Comparison of ENCODE assay signal across 28 cellular contexts in the genomic region with DNA sequence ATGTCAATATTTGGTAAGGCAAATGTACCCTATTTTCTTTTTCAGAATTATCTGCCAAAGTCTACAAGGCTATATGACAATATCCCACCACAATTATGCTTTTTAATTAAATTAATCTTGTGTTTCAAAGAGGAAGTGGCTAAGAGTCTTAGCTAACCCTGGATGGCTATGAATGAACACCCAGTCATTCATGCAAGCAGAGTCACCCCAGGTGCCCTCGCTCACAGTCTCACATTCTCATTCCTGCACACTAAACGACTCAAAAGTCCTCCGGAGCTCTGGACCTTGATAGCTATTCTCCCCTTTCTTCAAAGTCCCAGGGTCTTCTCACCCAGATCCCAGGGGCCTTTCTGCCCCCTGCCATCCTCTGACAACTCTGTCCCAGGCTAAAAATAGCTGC. TPM values are rescaled to one million over a fixed set of nuclear protein-coding genes. Genes with fewer than 3 reads are reported as not detected.
A peak's percentile ranks its signal among the peaks of the same experiment; 100 is the strongest.
DNase-seq lines count a peak whose midpoint lies in the region; FAIRE-seq and TF ChIP-seq lines count a peak whose summit lies in the region.
"Had no signal": no experiment of that assay in that cellular context is flagged by ENCODE, and none has a peak within 500 bp of the region (broad histone marks: within the 10 kb centered on the region; RNA-seq: fewer than 3 reads in every experiment).

No MANE protein-coding gene starts in this region.

- no peaks in the 10 kb centered on the region for H3K27me3 ChIP-seq in breast epithelium
- H3K27me3 ChIP-seq: adrenal gland, Peyer's patch had no signal

- CTCF ChIA-PET in MCF 10A (lab: Yijun Ruan, JAX) = interaction anchor here (0.6 to 7.6 kb wide), 9 partner anchors 9 to 141 kb away, joined by 3 to 124 read pairs (median 7); a partner anchor contains a TSS

- no TSS peak for BruUV-seq in MCF 10A (replicated peaks; lab: Mats Ljungman, UMichigan)

- no peaks in the 10 kb centered on the region for H3K9me3 Mint-ChIP-seq in MCF 10A (ENCODE audit: unreplicated experiment)
- H3K9me3 Mint-ChIP-seq: activated CD4-positive, alpha-beta T cell treated with anti-CD3 and anti-CD28 coated beads, Interleukin-2, amount 10 ng/mL, durations not matched to agents 24 days and 14 days; CD4-positive, CD25-positive, alpha-beta regulatory T cell; natural killer cell had no signal

- H3K27ac ChIP-seq in breast epithelium (no peak overlapping the region), kidney (ENCODE audit: low read depth in 2 of 2, low read length in 2 of 2) (peak overlapping the region; percentile 84 to 91)
- H3K27ac ChIP-seq: adrenal gland, Peyer's patch, prostate gland had no signal

- no peak overlapping the region for H3K9ac ChIP-seq in kidney (ENCODE audit: low read length in 2 of 2)

- H3K4me1 ChIP-seq in breast epithelium = peaks cover 0 to 4% of the 10 kb centered on the region in 2 donors
- H3K4me1 ChIP-seq in kidney (ENCODE audit: control insufficient read depth in 1 of 2, insufficient read depth in 1 of 2, low read depth in 1 of 2, low read length in 2 of 2) = peaks cover 35 to 76% of the 10 kb centered on the region in 2 donors
- H3K4me1 ChIP-seq: adrenal gland, prostate gland had no signal

- H3K9me3 ChIP-seq in breast epithelium (no peaks in the 10 kb centered on the region), kidney (ENCODE audit: control insufficient read depth in 1 of 2, low read length in 2 of 2) (no peaks in the 10 kb centered on the region)
- H3K9me3 ChIP-seq: adrenal gland, Peyer's patch, prostate gland had no signal

- intact Hi-C loops in MCF 10A (cut with micrococcal nuclease) = loop anchor here (10.0 kb wide), 1 partner anchor 550 kb away; no protein-coding TSS in a partner anchor
- intact Hi-C loops in breast epithelium (cut with DNase I; ENCODE audit: low total_unique reads) = no loop called here
- intact Hi-C loops in kidney (cut with DNase I) = no loop called here

- no peak for FAIRE-seq in kidney (lab: Jason Lieb, UNC)
- FAIRE-seq: A204.1, TTC549 had no signal

- POLR2A ChIA-PET in MCF 10A (lab: Yijun Ruan, JAX) = interaction anchor here (0.9 to 4.4 kb wide), 6 partner anchors 9 to 47 kb away, joined by 3 to 44 read pairs (median 4); a partner anchor contains a TSS

- no peak for DNase-seq in MCF 10A (ENCODE audit: unreplicated experiment)
- no peak for DNase-seq in breast epithelium (ENCODE audit: low spot score in 2 of 2)
- DNase-seq in RPMI7951 (ENCODE audit: low read depth) = peak; percentile 54
- no peak for DNase-seq in kidney
- no peak for DNase-seq in NCI-H2029 treated with DMSO at 0.1 percent for 48 hours (lab: John Stamatoyannopoulos, UW)
- no peak for DNase-seq in NCI-H526 treated with DMSO at 0.1 percent for 48 hours (lab: John Stamatoyannopoulos, UW)
- DNase-seq in NCI-H2081 (lab: John Stamatoyannopoulos, UW) = no peak
- no peak for DNase-seq in SKM-1 treated with dmso at 0.1 percent for 144 hours (lab: John Stamatoyannopoulos, UW; ENCODE audit: unreplicated experiment)
- DNase-seq: activated CD8-positive, alpha-beta memory T cell treated with anti-CD3 and anti-CD28 coated beads, Interleukin-2, amount 50 U/mL, for 4 hours; activated effector memory CD4-positive, alpha-beta T cell treated with anti-CD3 and anti-CD28 coated beads, Interleukin-2, amount 50 U/mL, for 16 hours; adrenal gland; CD4-positive, CD25-positive, alpha-beta regulatory T cell; central memory CD4-positive, alpha-beta T cell; DMS79; H7; head of caudate nucleus; MV-4-11; natural killer cell; NCI-H2107; NCI-H69; Peyer's patch; stimulated activated CD8-positive, alpha-beta memory T cell treated with anti-CD3 and anti-CD28 coated beads, Interleukin-4, amount 100 ng/mL, for 48 hours; substantia nigra had no signal

- no peak overlapping the region for H3K4me3 ChIP-seq in breast epithelium
- no peak overlapping the region for H3K4me3 ChIP-seq in kidney (ENCODE audit: low read length in 2 of 2)
- H3K4me3 ChIP-seq: adrenal gland, Peyer's patch, prostate gland, skin epidermis had no signal

- H3K4me3 Mint-ChIP-seq in MCF 10A (ENCODE audit: unreplicated experiment) = no peak overlapping the region
- H3K4me3 Mint-ChIP-seq: activated CD4-positive, alpha-beta T cell treated with anti-CD3 and anti-CD28 coated beads, Interleukin-2, amount 10 ng/mL, durations not matched to agents 24 days and 14 days; CD4-positive, CD25-positive, alpha-beta regulatory T cell; natural killer cell had no signal

- H3K36me3 ChIP-seq in breast epithelium = no peaks in the 10 kb centered on the region
- H3K36me3 ChIP-seq in kidney (ENCODE audit: control insufficient read depth in 1 of 2, insufficient read depth in 2 of 2, low read length in 2 of 2) = no peaks in the 10 kb centered on the region
- H3K36me3 ChIP-seq: adrenal gland, Peyer's patch, prostate gland had no signal

- no peaks in the 10 kb centered on the region for H3K36me3 Mint-ChIP-seq in MCF 10A (ENCODE audit: insufficient read depth, unreplicated experiment)
- H3K36me3 Mint-ChIP-seq: CD4-positive, CD25-positive, alpha-beta regulatory T cell; natural killer cell had no signal

- no peak for TF ChIP-seq POLR2A in breast epithelium (IDR thresholded peaks at IDR 0.05)

- H3K27me3 Mint-ChIP-seq in MCF 10A (ENCODE audit: insufficient read depth, unreplicated experiment) = no peaks in the 10 kb centered on the region

- peak overlapping the region; percentile 59 for H3K27ac Mint-ChIP-seq in MCF 10A (ENCODE audit: low read depth, unreplicated experiment)
- H3K27ac Mint-ChIP-seq: activated CD4-positive, alpha-beta T cell treated with anti-CD3 and anti-CD28 coated beads, Interleukin-2, amount 10 ng/mL, durations not matched to agents 24 days and 14 days; natural killer cell had no signal

- H3K4me1 Mint-ChIP-seq in MCF 10A (ENCODE audit: insufficient read depth, unreplicated experiment) = peaks cover 69% of the 10 kb centered on the region
- H3K4me1 Mint-ChIP-seq: activated CD4-positive, alpha-beta T cell treated with anti-CD3 and anti-CD28 coated beads, Interleukin-2, amount 10 ng/mL, durations not matched to agents 24 days and 14 days had no signal

- no peak for TF ChIP-seq CTCF in MCF 10A (IDR thresholded peaks at IDR 0.05; ENCODE audit: unreplicated experiment)
- no peak for TF ChIP-seq CTCF in breast epithelium (IDR thresholded peaks at IDR 0.05)
- no peak for TF ChIP-seq CTCF in kidney (IDR thresholded peaks at IDR 0.05; ENCODE audit: borderline replicate concordance, extremely low read depth, insufficient read depth)

RNA-seq across cellular contexts. Expression of a gene that starts 42.1 kb away (rescaled TPM):
- total RNA-seq in MCF 10A (2022) (49.1 and 65.4 TPM in 2 replicates), breast epithelium (10 to 100 TPM; 26.5 to 32.0 (median 28.5) TPM), kidney (55.6 TPM)
- 51.1 and 57.0 TPM in 2 replicates for total RNA-seq in RPMI7951 (2014; rRNA removed; shearing (Covaris generic))
- 54.7 TPM for polyA plus RNA-seq in kidney (ENCODE audit: insufficient read depth, low read depth, low replicate concordance)

RNA-seq across cellular contexts. Expression of a gene that starts 43.7 kb away (rescaled TPM):
- total RNA-seq in MCF 10A (2022) (7.6 and 14.4 TPM in 2 replicates), breast epithelium (10 to 100 TPM in 1 of 3 donors, 1 to 10 TPM in 1, not detected in 1; 5.2 to 10.4 TPM), kidney (28.1 TPM)
- total RNA-seq in RPMI7951 (2014; rRNA removed; shearing (Covaris generic)) = 68.7 and 95.4 TPM in 2 replicates
- 32.4 TPM for polyA plus RNA-seq in kidney (ENCODE audit: insufficient read depth, low read depth, low replicate concordance)
- total RNA-seq: activated CD4-positive, alpha-beta T cell treated with anti-CD3 and anti-CD28 coated beads, Interleukin-2, amount 10 ng/mL, durations not matched to agents 24 days and 14 days; CD4-positive, CD25-positive, alpha-beta regulatory T cell; natural killer cell had no signal
- polyA plus RNA-seq: CD4-positive, CD25-positive, alpha-beta regulatory T cell had no signal

Comparison
In these comparisons a context has a peak if more than half of its experiments do, and no peak if none do; other contexts are left out.
1. H3K27ac ChIP-seq: peak in kidney (2 of 2); none in breast epithelium (0 of 2).